In the genomic region with DNA sequence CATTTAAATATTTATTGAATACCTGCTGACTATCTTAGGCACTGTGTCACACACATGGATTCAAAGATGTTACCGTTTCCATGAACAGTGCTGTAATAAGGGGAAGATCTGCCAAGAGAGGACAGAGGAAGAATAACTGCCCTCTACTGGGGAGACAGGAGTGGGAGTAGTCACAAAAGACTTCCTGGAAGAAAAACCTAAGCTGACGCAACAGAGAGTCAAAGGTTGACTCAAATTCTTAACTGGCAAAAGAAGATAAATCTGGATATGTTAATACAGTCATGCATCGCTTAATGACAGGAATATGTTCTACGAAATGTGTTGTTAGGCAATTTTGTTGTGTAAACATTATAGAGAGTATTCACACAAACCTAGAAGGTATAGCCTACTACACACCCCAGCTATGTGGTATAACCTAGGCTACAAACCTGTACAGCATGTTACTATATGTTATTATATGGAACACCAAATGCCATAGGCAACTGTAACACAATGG, we compare ENCODE assay signal across 8 cellular contexts. TPM values are rescaled to one million over a fixed set of nuclear protein-coding genes. Genes with fewer than 3 reads are reported as not detected.
DNase-seq lines count a peak whose midpoint lies in the region; ATAC-seq and TF ChIP-seq lines count a peak whose summit lies in the region.

No MANE protein-coding gene starts in this region.

- peak overlapping the region; percentile 88 for H3K27ac Mint-ChIP-seq in activated CD8-positive, alpha-beta T cell treated with anti-CD3 and anti-CD28 coated beads for 36 hours

- CTCF ChIA-PET in activated CD8-positive, alpha-beta T cell treated with anti-CD3 and anti-CD28 coated beads for 36 hours (lab: Charles Lee): interaction anchor here (0.6 to 4.0 kb wide), 6 partner anchors 9 to 238 kb away, joined by 3 to 40 read pairs (median 4); no protein-coding TSS in a partner anchor

- H3K36me3 ChIP-seq in DOHH2 (ENCODE audit: control insufficient read depth, low read length) (peaks cover 22% of the 10 kb centered on the region), left ventricle myocardium inferior (peaks cover 20% of the 10 kb centered on the region), skeletal muscle satellite cell (ENCODE audit: insufficient read depth, low read length) (peaks cover 9% of the 10 kb centered on the region)

- POLR2A ChIA-PET in activated CD8-positive, alpha-beta T cell treated with anti-CD3 and anti-CD28 coated beads for 36 hours (lab: Charles Lee): no interaction called here

- no peaks in the 10 kb centered on the region for H3K79me2 ChIP-seq in DOHH2 (ENCODE audit: control insufficient read depth, low read length)

- no peaks in the 10 kb centered on the region for H3F3A ChIP-seq in DOHH2 (ENCODE audit: control insufficient read depth, insufficient read depth)

- intact Hi-C loops in activated CD8-positive, alpha-beta T cell treated with anti-CD3 and anti-CD28 coated beads for 36 hours (cut with micrococcal nuclease): no loop called here
- intact Hi-C loops in left ventricle myocardium inferior (cut with micrococcal nuclease): no loop called here

- peaks cover 13% of the 10 kb centered on the region for H3K4me1 Mint-ChIP-seq in activated CD8-positive, alpha-beta T cell treated with anti-CD3 and anti-CD28 coated beads for 36 hours (ENCODE audit: low read depth)

- peak; percentile 90 for ATAC-seq in activated CD8-positive, alpha-beta T cell treated with anti-CD3 and anti-CD28 coated beads for 36 hours
- ATAC-seq in GM21447 (IDR thresholded peaks at IDR 0.05; ENCODE audit: unreplicated experiment): no peak

- H3K27me3 ChIP-seq in DOHH2 (ENCODE audit: control insufficient read depth, low read length): no peaks in the 10 kb centered on the region
- no peaks in the 10 kb centered on the region for H3K27me3 ChIP-seq in left ventricle myocardium inferior (ENCODE audit: low read depth)
- H3K27me3 ChIP-seq in skeletal muscle satellite cell (ENCODE audit: control insufficient read depth, insufficient read depth, low read length): no peaks in the 10 kb centered on the region

- H3K36me3 Mint-ChIP-seq in activated CD8-positive, alpha-beta T cell treated with anti-CD3 and anti-CD28 coated beads for 36 hours (ENCODE audit: low read depth): peaks cover 5% of the 10 kb centered on the region

- H3K4me3 ChIP-seq in DOHH2 (ENCODE audit: low read length): no peak overlapping the region
- no peak overlapping the region for H3K4me3 ChIP-seq in left ventricle myocardium inferior
- H3K4me3 ChIP-seq in skeletal muscle satellite cell (ENCODE audit: low read length): no peak overlapping the region

- H4K20me1 ChIP-seq in DOHH2 (ENCODE audit: control insufficient read depth, insufficient read depth, low read depth, low read length): no peaks in the 10 kb centered on the region

- no peak overlapping the region for H3K4me3 Mint-ChIP-seq in activated CD8-positive, alpha-beta T cell treated with anti-CD3 and anti-CD28 coated beads for 36 hours

- H3K9me2 ChIP-seq in DOHH2 (replicated peaks; ENCODE audit: control insufficient read depth, low read length): no peaks in the 10 kb centered on the region

- no peaks in the 10 kb centered on the region for H3K27me3 Mint-ChIP-seq in activated CD8-positive, alpha-beta T cell treated with anti-CD3 and anti-CD28 coated beads for 36 hours

- in situ Hi-C loops in KBM-7 (cut with MboI; ENCODE audit: low pct_unique_long_range_greater_than_20kb, low sequenced_read_pairs): no loop called here

- H3K9ac ChIP-seq in skeletal muscle satellite cell (ENCODE audit: low read depth, low read length): peak overlapping the region; percentile 9

- H3K9me3 Mint-ChIP-seq in activated CD8-positive, alpha-beta T cell treated with anti-CD3 and anti-CD28 coated beads for 36 hours: no peaks in the 10 kb centered on the region

- DNase-seq in KBM-7: peak; percentile 82
- peak; percentile 19 for DNase-seq in activated CD8-positive, alpha-beta T cell treated with anti-CD3 and anti-CD28 coated beads for 36 hours
- DNase-seq in left ventricle myocardium inferior: no peak
- no peak for DNase-seq in GM19238 (ENCODE audit: insufficient read length, low spot score)
- DNase-seq in COLO668 (lab: John Stamatoyannopoulos, UW; ENCODE audit: unreplicated experiment): no peak

- H3K4me2 ChIP-seq in DOHH2 (ENCODE audit: low read length) (no peak overlapping the region), skeletal muscle satellite cell (ENCODE audit: low read length) (no peak overlapping the region)

- no peaks in the 10 kb centered on the region for H3K4me1 ChIP-seq in DOHH2 (ENCODE audit: control insufficient read depth, low read length)
- H3K4me1 ChIP-seq in left ventricle myocardium inferior: peaks cover 10% of the 10 kb centered on the region
- peaks cover 17% of the 10 kb centered on the region for H3K4me1 ChIP-seq in skeletal muscle satellite cell (ENCODE audit: control insufficient read depth, insufficient read depth, low read length)

- H3K9me3 ChIP-seq in DOHH2 (ENCODE audit: control insufficient read depth, insufficient read depth, low read length): no peaks in the 10 kb centered on the region
- no peaks in the 10 kb centered on the region for H3K9me3 ChIP-seq in left ventricle myocardium inferior (replicated peaks)
- no peaks in the 10 kb centered on the region for H3K9me3 ChIP-seq in skeletal muscle satellite cell (replicated peaks; ENCODE audit: low read length)

- no peak overlapping the region for H3K27ac ChIP-seq in DOHH2 (ENCODE audit: low read depth, low read length)
- H3K27ac ChIP-seq in left ventricle myocardium inferior (replicated peaks): no peak overlapping the region

- TF ChIP-seq CTCF in DOHH2 (IDR thresholded peaks at IDR 0.05; ENCODE audit: low read depth, low read length, poor library complexity, severe bottlenecking) (peak; percentile 52), left ventricle myocardium inferior (IDR thresholded peaks at IDR 0.05; ENCODE audit: borderline replicate concordance) (peak; percentile 69)
- peak; percentile 69 for TF ChIP-seq CTCF in activated CD8-positive, alpha-beta T cell treated with anti-CD3 and anti-CD28 coated beads for 36 hours (IDR thresholded peaks at IDR 0.05)

RNA-seq across cellular contexts. Expression of a gene that starts 51.5 kb away (rescaled TPM):
- 10 to 100 TPM; 34.3 to 36.5 TPM for total RNA-seq in activated CD8-positive, alpha-beta T cell treated with anti-CD3 and anti-CD28 coated beads for 36 hours
- total RNA-seq in left ventricle myocardium inferior: 57.8 TPM
- 16.7 and 20.5 TPM in 2 replicates for total RNA-seq in skeletal muscle satellite cell (2012; rRNA removed)

Comparison
In these comparisons a context has a peak if more than half of its experiments do, and no peak if none do; other contexts are left out.
1. DNase-seq: peak in KBM-7 (single experiment) and activated CD8-positive, alpha-beta T cell treated with anti-CD3 and anti-CD28 coated beads for 36 hours (single experiment); none in left ventricle myocardium inferior (single experiment), GM19238 (single experiment) and COLO668 (single experiment).
2. Peak in every context shown above with its lines, with median percentiles within 50 percentile points of each other: CTCF ChIP-seq.